12 cellular contexts compared by ENCODE assay signal in genomic region chr17:76957600-76958464, GRCh38.
DNase-seq lines count a peak whose midpoint lies in the region; ATAC-seq, FAIRE-seq and TF ChIP-seq lines count a peak whose summit lies in the region.
"Had no signal": no experiment of that assay in that cellular context is flagged by ENCODE, and none has a peak within 500 bp of the region (broad histone marks: within the 10 kb centered on the region; RNA-seq: fewer than 3 reads in every experiment).

No MANE protein-coding gene starts in this region.

- H3K27ac Mint-ChIP-seq in activated B cell treated with CpG ODN at 0.5 μM for 24 hours: peak overlapping the region; percentile 66

- no peaks in the 10 kb centered on the region for H3K9me1 ChIP-seq in IMR-90 (ENCODE audit: insufficient read depth, low read length)

- no peak overlapping the region for H3K14ac ChIP-seq in IMR-90 (replicated peaks; ENCODE audit: low read depth, low read length)

- H2BK20ac ChIP-seq in IMR-90 (ENCODE audit: low read depth, low read length): no peak overlapping the region

- BruUV-seq in IMR-90 (replicated peaks; lab: Mats Ljungman, UMichigan): no TSS peak

- POLR2A ChIA-PET in IMR-90 (lab: Charles Lee; ENCODE audit: unreplicated experiment): interaction anchor here (0.5 kb wide), 1 partner anchor 1778 kb away, joined by 4 read pairs; no protein-coding TSS in a partner anchor
- POLR2A ChIA-PET in activated B cell treated with CpG ODN at 0.5 μM for 24 hours (lab: Charles Lee): interaction anchor here (0.9 to 3.2 kb wide), 7 partner anchors 10 to 99 kb away, joined by 3 to 49 read pairs (median 3); no protein-coding TSS in a partner anchor

- H3K4me3 ChIP-seq in IMR-90 (ENCODE audit: insufficient read depth, low read depth, low read length) (no peak overlapping the region), kidney (ENCODE audit: low read length in 2 of 2) (no peak overlapping the region)
- H3K4me3 ChIP-seq: sigmoid colon, upper lobe of right lung had no signal

- WGBS in IMR-90 (ENCODE audit: extremely low coverage in 2 of 2, insufficient read length in 1 of 2), 2 experiments: 27% methylated on average over 11 of the region's 29 CpGs; no CpG with 5 or more reads in 1 of the 2 experiments

- peak; percentile 51 for DNase-seq in AG08396 (ENCODE audit: low spot score)
- peak; percentile 21 for DNase-seq in IMR-90
- peak; percentile 42 for DNase-seq in activated B cell treated with CpG ODN at 0.5 μM for 24 hours
- peak; percentile 47 for DNase-seq in kidney
- no peak for DNase-seq in NCI-H146 treated with DMSO at 0.1 percent for 48 hours (lab: John Stamatoyannopoulos, UW; ENCODE audit: unreplicated experiment)
- DNase-seq in NCI-H748 treated with DMSO at 0.1 percent for 48 hours (lab: John Stamatoyannopoulos, UW): no peak
- DNase-seq: NCI-H187, sigmoid colon had no signal

- TF ChIP-seq POLR2A in IMR-90 (IDR thresholded peaks at IDR 0.05; ENCODE audit: low read depth, low read length): no peak

- H3K4me1 Mint-ChIP-seq in activated B cell treated with CpG ODN at 0.5 μM for 24 hours: peaks cover 31% of the 10 kb centered on the region

- H3K36me3 ChIP-seq in IMR-90 (ENCODE audit: control insufficient read depth, insufficient read depth, low read length) (no peaks in the 10 kb centered on the region), kidney (ENCODE audit: control insufficient read depth in 1 of 2, insufficient read depth in 2 of 2, low read length in 2 of 2) (no peaks in the 10 kb centered on the region)
- H3K36me3 ChIP-seq: sigmoid colon, upper lobe of right lung had no signal

- dilution Hi-C loops in IMR-90 (cut with HindIII; ENCODE audit: low sequenced_read_pairs, unreplicated experiment): no loop called here

- no peak overlapping the region for H3K18ac ChIP-seq in IMR-90 (ENCODE audit: low read depth, low read length)

- in situ Hi-C loops in IMR-90 (cut with MboI; ENCODE audit: low sequenced_read_pairs): no loop called here

- no peak overlapping the region for H2AFZ ChIP-seq in IMR-90 (replicated peaks; ENCODE audit: low read length, poor library complexity)

- H2BK120ac ChIP-seq in IMR-90 (ENCODE audit: low read depth, low read length): no peak overlapping the region

- H2BK15ac ChIP-seq in IMR-90 (ENCODE audit: low read depth, low read length): no peak overlapping the region

- ATAC-seq in IMR-90 (ENCODE audit: low read depth) (peak; percentile 48; the same call in 1 of the 2 replicates), activated B cell treated with CpG ODN at 0.5 μM for 24 hours (ENCODE audit: low read depth) (peak; percentile 91), HG02852 (IDR thresholded peaks at IDR 0.05; ENCODE audit: unreplicated experiment) (no peak), HG03439 (IDR thresholded peaks at IDR 0.05; ENCODE audit: unreplicated experiment) (no peak)

- H3K56ac ChIP-seq in IMR-90 (ENCODE audit: extremely low read depth, insufficient read depth, low read length): no peak overlapping the region

- no peak overlapping the region for H4K5ac ChIP-seq in IMR-90 (ENCODE audit: low read depth, low read length)

- peaks cover 27% of the 10 kb centered on the region for H3K27me3 ChIP-seq in IMR-90 (ENCODE audit: control insufficient read depth, insufficient read depth, low read length)

- no peaks in the 10 kb centered on the region for H3K36me3 Mint-ChIP-seq in activated B cell treated with CpG ODN at 0.5 μM for 24 hours (ENCODE audit: low read depth)

- H3K79me1 ChIP-seq in IMR-90 (ENCODE audit: low read depth in 1 of 2, low read length in 2 of 2): no peaks in the 10 kb centered on the region

- no peak overlapping the region for H2AK5ac ChIP-seq in IMR-90 (ENCODE audit: low read depth, low read length)

- H4K20me1 ChIP-seq in IMR-90 (ENCODE audit: insufficient read depth, low read length): no peaks in the 10 kb centered on the region

- CTCF ChIA-PET in IMR-90 (lab: Yijun Ruan, JAX): interaction anchor here (0.9 kb wide), 1 partner anchor 14 kb away, joined by 3 read pairs; no protein-coding TSS in a partner anchor
- CTCF ChIA-PET in activated B cell treated with CpG ODN at 0.5 μM for 24 hours (lab: Charles Lee): interaction anchor here (0.7 to 3.4 kb wide), 4 partner anchors 55 to 109 kb away, joined by 3 to 19 read pairs (median 3); partner anchors contain the start of gene MGAT5B

- intact Hi-C loops in IMR-90 (cut with micrococcal nuclease) (no loop called here), activated B cell treated with CpG ODN at 0.5 μM for 24 hours (cut with micrococcal nuclease) (loop anchor here (1.0 to 2.0 kb wide), 4 partner anchors 11 to 99 kb away; partner anchors contain the start of gene MGAT5B), kidney (cut with DNase I) (no loop called here)

- no peak overlapping the region for H3K23ac ChIP-seq in IMR-90 (ENCODE audit: low read depth, low read length)

- no peak overlapping the region for H3K9ac ChIP-seq in IMR-90 (ENCODE audit: low read depth, low read length)
- no peak overlapping the region for H3K9ac ChIP-seq in kidney (ENCODE audit: low read length in 2 of 2)

- no peak overlapping the region for H2BK5ac ChIP-seq in IMR-90 (ENCODE audit: low read depth, low read length, poor library complexity, severe bottlenecking)

- TF ChIP-seq CTCF in IMR-90 (conservative IDR thresholded peaks at IDR 0.05; ENCODE audit: low read depth, low read length): no peak
- TF ChIP-seq CTCF in activated B cell treated with CpG ODN at 0.5 μM for 24 hours (IDR thresholded peaks at IDR 0.05): no peak
- no peak for TF ChIP-seq CTCF in kidney (IDR thresholded peaks at IDR 0.05; ENCODE audit: borderline replicate concordance, extremely low read depth, insufficient read depth)

- H2AK9ac ChIP-seq in IMR-90 (replicated peaks; ENCODE audit: low read depth, low read length, poor library complexity): no peak overlapping the region

- H3K27me3 Mint-ChIP-seq in activated B cell treated with CpG ODN at 0.5 μM for 24 hours: peaks cover 2% of the 10 kb centered on the region

- H3K4me2 ChIP-seq in IMR-90 (ENCODE audit: low read depth, low read length): no peak overlapping the region

- H3K4ac ChIP-seq in IMR-90 (ENCODE audit: low read depth, low read length): no peak overlapping the region

- no peak overlapping the region for H4K8ac ChIP-seq in IMR-90 (ENCODE audit: low read depth in 2 of 2, low read length in 2 of 2)

- FAIRE-seq in kidney (lab: Jason Lieb, UNC): no peak
- FAIRE-seq: endometrium had no signal

- no peaks in the 10 kb centered on the region for H3K4me1 ChIP-seq in IMR-90 (ENCODE audit: control insufficient read depth, insufficient read depth, low read length)
- H3K4me1 ChIP-seq in kidney (ENCODE audit: control insufficient read depth in 1 of 2, insufficient read depth in 1 of 2, low read depth in 1 of 2, low read length in 2 of 2): no peaks in the 10 kb centered on the region
- H3K4me1 ChIP-seq: sigmoid colon, upper lobe of right lung had no signal

- H3K9me3 Mint-ChIP-seq in activated B cell treated with CpG ODN at 0.5 μM for 24 hours: no peaks in the 10 kb centered on the region

- H3K27ac ChIP-seq in IMR-90 (ENCODE audit: insufficient read depth, low read length): no peak overlapping the region
- no peak overlapping the region for H3K27ac ChIP-seq in kidney (ENCODE audit: low read depth in 2 of 2, low read length in 2 of 2)
- H3K27ac ChIP-seq: sigmoid colon, upper lobe of right lung had no signal

- H3K4me3 Mint-ChIP-seq in activated B cell treated with CpG ODN at 0.5 μM for 24 hours: peak overlapping the region; percentile 81

- H4K91ac ChIP-seq in IMR-90 (ENCODE audit: insufficient read depth, low read depth, low read length): no peak overlapping the region

- TF ChIP-seq RAD21 in IMR-90 (IDR thresholded peaks at IDR 0.05; ENCODE audit: low read length): no peak

- H3K9me3 ChIP-seq in IMR-90 (ENCODE audit: control insufficient read depth, insufficient read depth, low read length): no peaks in the 10 kb centered on the region
- no peaks in the 10 kb centered on the region for H3K9me3 ChIP-seq in kidney (ENCODE audit: control insufficient read depth in 1 of 2, low read length in 2 of 2)
- H3K9me3 ChIP-seq: sigmoid colon, upper lobe of right lung had no signal

TF ChIP-seq in IMR-90, 13 proteins besides CTCF, POLR2A, EP300 and RAD21:
- TF ChIP-seq MAFK (IDR thresholded peaks at IDR 0.05; ENCODE audit: low read depth, low read length): no peak
- TF ChIP-seq, protein P1, sequence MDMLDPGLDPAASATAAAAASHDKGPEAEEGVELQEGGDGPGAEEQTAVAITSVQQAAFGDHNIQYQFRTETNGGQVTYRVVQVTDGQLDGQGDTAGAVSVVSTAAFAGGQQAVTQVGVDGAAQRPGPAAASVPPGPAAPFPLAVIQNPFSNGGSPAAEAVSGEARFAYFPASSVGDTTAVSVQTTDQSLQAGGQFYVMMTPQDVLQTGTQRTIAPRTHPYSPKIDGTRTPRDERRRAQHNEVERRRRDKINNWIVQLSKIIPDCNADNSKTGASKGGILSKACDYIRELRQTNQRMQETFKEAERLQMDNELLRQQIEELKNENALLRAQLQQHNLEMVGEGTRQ (IDR thresholded peaks at IDR 0.05; ENCODE audit: low read depth, low read length): no peak
- TF ChIP-seq CHD1 (IDR thresholded peaks at IDR 0.05; ENCODE audit: low read depth, low read length): no peak
- TF ChIP-seq NFE2L2 (IDR thresholded peaks at IDR 0.05; ENCODE audit: low read depth, low read length): no peak
- no peak for TF ChIP-seq MAZ (IDR thresholded peaks at IDR 0.05; ENCODE audit: borderline replicate concordance, low read depth, low read length)

Comparison
In these comparisons a context has a peak if more than half of its experiments do, and no peak if none do; other contexts are left out.
1. DNase-seq: peak in AG08396 (single experiment), IMR-90 (single experiment), activated B cell treated with CpG ODN at 0.5 μM for 24 hours (single experiment) and kidney (single experiment); none in NCI-H146 treated with DMSO at 0.1 percent for 48 hours (single experiment) and NCI-H748 treated with DMSO at 0.1 percent for 48 hours (single experiment).
2. ATAC-seq: peak in IMR-90 (single experiment) and activated B cell treated with CpG ODN at 0.5 μM for 24 hours (single experiment); none in HG02852 (single experiment) and HG03439 (single experiment).